30 cellular contexts compared by ENCODE assay signal in the genomic region with DNA sequence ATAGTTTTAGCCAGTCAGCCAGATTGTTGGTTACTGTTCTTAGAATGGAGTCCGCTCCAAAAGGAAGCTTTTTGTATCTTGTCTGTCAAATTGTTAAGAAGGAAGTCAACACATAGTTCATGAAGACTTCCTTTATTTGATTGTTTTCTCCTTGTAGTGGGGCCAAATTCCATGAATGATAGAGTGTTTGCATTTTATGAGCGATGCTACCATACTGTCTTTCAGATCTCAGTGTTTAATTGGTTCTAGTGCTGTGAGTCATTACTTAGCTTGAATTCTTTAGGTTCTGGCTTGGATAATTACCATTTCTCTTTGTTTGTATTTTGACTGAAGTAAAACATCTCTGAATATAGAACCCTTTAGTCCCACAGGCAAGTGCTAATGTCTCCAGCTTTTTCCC.
"Had no signal": no experiment of that assay in that cellular context is flagged by ENCODE, and none has a peak within 500 bp of the region (broad histone marks: within the 10 kb centered on the region; RNA-seq: fewer than 3 reads in every experiment).

No MANE protein-coding gene starts in this region.

- DNase-seq: hypothalamus; immature natural killer cell; kidney; left colon; left lung; lower lobe of right lung; mammary epithelial cell; mesenchymal stem cell; midbrain; mucosa of descending colon; naive thymus-derived CD4-positive, alpha-beta T cell; ovary; retina; right cardiac atrium; stimulated activated CD4-positive, alpha-beta T cell treated with anti-CD3 and anti-CD28 coated beads, Interleukin-12 subunit alpha, Interleukin-12 subunit beta, amount 100 ng/mL, for 4 hours; stimulated activated CD4-positive, alpha-beta T cell treated with anti-CD3 and anti-CD28 coated beads, Interleukin-15, amount 100 ng/mL, for 24 hours; stimulated activated CD4-positive, alpha-beta T cell treated with anti-CD3 and anti-CD28 coated beads, Interleukin-2, amount 100 ng/mL, for 24 hours; stimulated activated CD4-positive, alpha-beta T cell treated with anti-CD3 and anti-CD28 coated beads, Interleukin-4, amount 100 ng/mL, for 1 hour; stimulated activated naive B cell treated with anti-CD40 and anti-IgM and Interleukin-4, amounts not matched to agents 10 μg/mL and 1 μg/mL and 100 μg/mL, for 72 hours; stimulated activated naive CD8-positive, alpha-beta T cell treated with anti-CD3 and anti-CD28 coated beads, Interleukin-15, Interleukin-2, amounts not matched to agents 100 U/mL and 50 U/mL, for 24 hours; stomach; testis; thyroid gland; transverse colon; upper lobe of left lung had no signal

- H3K4me3 ChIP-seq: left lung, lower lobe of right lung, mucosa of descending colon, ovary, prostate gland, skin epidermis, stomach, testis, thyroid gland, transverse colon, upper lobe of left lung, vagina had no signal

- ATAC-seq: left colon; left lung; lower lobe of right lung; mucosa of descending colon; naive thymus-derived CD4-positive, alpha-beta T cell; natural killer cell treated with Interleukin-12 subunit alpha and Interleukin-12 subunit beta and Interleukin-15 and Interleukin-18, amount 100 ng/mL, for 72 hours; right cardiac atrium; sciatic nerve; stimulated activated naive B cell treated with anti-CD40 and anti-IgM and Interleukin-4, amounts not matched to agents 10 μg/mL and 1 μg/mL and 100 μg/mL, for 72 hours; stimulated activated naive CD8-positive, alpha-beta T cell treated with anti-CD3 and anti-CD28 coated beads, Interleukin-15, Interleukin-2, amounts not matched to agents 100 U/mL and 50 U/mL, for 24 hours had no signal
